In genomic region chr3:111577798-111578685, GRCh38 we compare ENCODE assay signal across 9 cellular contexts. TPM values are rescaled to one million over a fixed set of nuclear protein-coding genes. Genes with fewer than 3 reads are reported as not detected.
DNase-seq lines count a peak whose midpoint lies in the region; ATAC-seq and TF ChIP-seq lines count a peak whose summit lies in the region.
"Had no signal": no experiment of that assay in that cellular context is flagged by ENCODE, and none has a peak within 500 bp of the region (broad histone marks: within the 10 kb centered on the region; RNA-seq: fewer than 3 reads in every experiment).

No MANE protein-coding gene starts in this region.

- ATAC-seq in HG02642 (IDR thresholded peaks at IDR 0.05; ENCODE audit: poor library complexity, unreplicated experiment): peak; percentile 93
- ATAC-seq in activated T-helper 17 cell treated with anti-CD3 and anti-CD28 coated beads, Interleukin-2, amount 50 U/mL, for 72 hours (replicated peaks): peak; percentile 86

- no peak for TF ChIP-seq POLR2A in uterus (IDR thresholded peaks at IDR 0.05)

- in situ Hi-C loops in GM13976 (cut with MboI; ENCODE audit: low sequenced_read_pairs, unreplicated experiment): no loop called here

- H3K4me3 Mint-ChIP-seq in activated T-helper 17 cell treated with anti-CD3 and anti-CD28 coated beads, Interleukin-2, amount 50 U/mL, for 72 hours: peak overlapping the region; percentile 66

- H3K36me3 Mint-ChIP-seq in activated T-helper 17 cell treated with anti-CD3 and anti-CD28 coated beads, Interleukin-2, amount 50 U/mL, for 72 hours (ENCODE audit: low read depth): peaks cover 90% of the 10 kb centered on the region

- H3K27me3 Mint-ChIP-seq in activated T-helper 17 cell treated with anti-CD3 and anti-CD28 coated beads, Interleukin-2, amount 50 U/mL, for 72 hours: no peaks in the 10 kb centered on the region

- H3K4me3 ChIP-seq in AG10803 (ENCODE audit: low read length) (no peak overlapping the region), uterus (no peak overlapping the region)
- H3K4me3 ChIP-seq in effector memory CD4-positive, alpha-beta T cell (ENCODE audit: insufficient read depth, low read depth, low read length, poor library complexity, severe bottlenecking): no peak overlapping the region
- H3K4me3 ChIP-seq: SK-N-MC had no signal

- no peaks in the 10 kb centered on the region for H3K36me3 ChIP-seq in uterus
- peaks cover 39% of the 10 kb centered on the region for H3K36me3 ChIP-seq in effector memory CD4-positive, alpha-beta T cell (ENCODE audit: control insufficient read depth, insufficient read depth, low read length)

- peak overlapping the region; percentile 74 for H3K27ac Mint-ChIP-seq in activated T-helper 17 cell treated with anti-CD3 and anti-CD28 coated beads, Interleukin-2, amount 50 U/mL, for 72 hours

- H3K4me1 Mint-ChIP-seq in activated T-helper 17 cell treated with anti-CD3 and anti-CD28 coated beads, Interleukin-2, amount 50 U/mL, for 72 hours: peaks cover 48% of the 10 kb centered on the region

- intact Hi-C loops in uterus (cut with DNase I; ENCODE audit: low total_unique reads): no loop called here

- no peak overlapping the region for H3K27ac ChIP-seq in uterus
- H3K27ac ChIP-seq in effector memory CD4-positive, alpha-beta T cell (ENCODE audit: insufficient read depth, low read length, poor library complexity, severe bottlenecking): no peak overlapping the region
- H3K27ac ChIP-seq: SK-N-MC had no signal

- H3K9me3 ChIP-seq in uterus: no peaks in the 10 kb centered on the region
- H3K9me3 ChIP-seq in effector memory CD4-positive, alpha-beta T cell (ENCODE audit: control insufficient read depth, low read length): no peaks in the 10 kb centered on the region

- peak; percentile 78 for TF ChIP-seq CTCF in AG10803 (conservative IDR thresholded peaks at IDR 0.05; ENCODE audit: low read length)
- peak; percentile 7 for TF ChIP-seq CTCF in GM13976 (IDR thresholded peaks at IDR 0.05; ENCODE audit: borderline replicate concordance, control extremely low read depth, extremely low read depth, insufficient read depth, missing control alignments)
- TF ChIP-seq CTCF in uterus (IDR thresholded peaks at IDR 0.05): no peak

- H3K9me3 Mint-ChIP-seq in activated T-helper 17 cell treated with anti-CD3 and anti-CD28 coated beads, Interleukin-2, amount 50 U/mL, for 72 hours: no peaks in the 10 kb centered on the region

- H3K27me3 ChIP-seq in uterus: no peaks in the 10 kb centered on the region
- no peaks in the 10 kb centered on the region for H3K27me3 ChIP-seq in effector memory CD4-positive, alpha-beta T cell (replicated peaks; ENCODE audit: control insufficient read depth, insufficient read depth, low read length, poor library complexity, severe bottlenecking)

- peak; percentile 78 for DNase-seq in AG10803 (ENCODE audit: low read depth)
- peak; percentile 44 for DNase-seq in GM13976 (ENCODE audit: low spot score)
- peak; percentile 38 for DNase-seq in NAMALWA (ENCODE audit: low spot score)
- peak; percentile 91 for DNase-seq in iris pigment epithelial cell (ENCODE audit: low read depth)
- no peak for DNase-seq in uterus
- DNase-seq in effector memory CD4-positive, alpha-beta T cell: no peak

- H3K4me1 ChIP-seq in uterus: no peaks in the 10 kb centered on the region
- H3K4me1 ChIP-seq in effector memory CD4-positive, alpha-beta T cell (ENCODE audit: control insufficient read depth, insufficient read depth, low read length, poor library complexity, severe bottlenecking): no peaks in the 10 kb centered on the region

RNA-seq across cellular contexts. Expression of gene ZBED2, which starts 17.1 kb away (rescaled TPM):
- total RNA-seq in activated T-helper 17 cell treated with anti-CD3 and anti-CD28 coated beads, Interleukin-2, amount 50 U/mL, for 72 hours: 100 to 1,000 TPM; 429 to 664 TPM
- total RNA-seq in uterus: under 1 TPM in 1 of 4 donors, not detected in 3; 0.35 TPM

RNA-seq across cellular contexts. Expression of gene CD96, which starts 36.0 kb away (rescaled TPM):
- 100 to 1,000 TPM in 1 of 2 donors, 10 to 100 TPM in 1; 67.6 to 107 TPM for total RNA-seq in activated T-helper 17 cell treated with anti-CD3 and anti-CD28 coated beads, Interleukin-2, amount 50 U/mL, for 72 hours
- total RNA-seq in uterus: 1 to 10 TPM; 1.0 to 2.8 (median 2.2) TPM

Comparison
In these comparisons a context has a peak if more than half of its experiments do, and no peak if none do; other contexts are left out.
1. DNase-seq: peak in AG10803 (single experiment), GM13976 (single experiment), NAMALWA (single experiment) and iris pigment epithelial cell (single experiment); none in uterus (0 of 2) and effector memory CD4-positive, alpha-beta T cell (0 of 3).
2. CTCF ChIP-seq: peak in AG10803 (single experiment) and GM13976 (single experiment); none in uterus (0 of 4).
3. RNA of gene ZBED2, which starts 17.1 kb away (total RNA-seq): 429 to 664 TPM in activated T-helper 17 cell treated with anti-CD3 and anti-CD28 coated beads, Interleukin-2, amount 50 U/mL, for 72 hours; 0.35 TPM in uterus; every median in the first group is over 100 times any median in the second.
4. RNA of gene CD96, which starts 36.0 kb away (total RNA-seq): 67.6 to 107 TPM in activated T-helper 17 cell treated with anti-CD3 and anti-CD28 coated beads, Interleukin-2, amount 50 U/mL, for 72 hours; 1.0 to 2.8 TPM in uterus; every median in the first group is over 10 times any median in the second.